ENCODE assay signal across 8 cellular contexts in the genomic region with DNA sequence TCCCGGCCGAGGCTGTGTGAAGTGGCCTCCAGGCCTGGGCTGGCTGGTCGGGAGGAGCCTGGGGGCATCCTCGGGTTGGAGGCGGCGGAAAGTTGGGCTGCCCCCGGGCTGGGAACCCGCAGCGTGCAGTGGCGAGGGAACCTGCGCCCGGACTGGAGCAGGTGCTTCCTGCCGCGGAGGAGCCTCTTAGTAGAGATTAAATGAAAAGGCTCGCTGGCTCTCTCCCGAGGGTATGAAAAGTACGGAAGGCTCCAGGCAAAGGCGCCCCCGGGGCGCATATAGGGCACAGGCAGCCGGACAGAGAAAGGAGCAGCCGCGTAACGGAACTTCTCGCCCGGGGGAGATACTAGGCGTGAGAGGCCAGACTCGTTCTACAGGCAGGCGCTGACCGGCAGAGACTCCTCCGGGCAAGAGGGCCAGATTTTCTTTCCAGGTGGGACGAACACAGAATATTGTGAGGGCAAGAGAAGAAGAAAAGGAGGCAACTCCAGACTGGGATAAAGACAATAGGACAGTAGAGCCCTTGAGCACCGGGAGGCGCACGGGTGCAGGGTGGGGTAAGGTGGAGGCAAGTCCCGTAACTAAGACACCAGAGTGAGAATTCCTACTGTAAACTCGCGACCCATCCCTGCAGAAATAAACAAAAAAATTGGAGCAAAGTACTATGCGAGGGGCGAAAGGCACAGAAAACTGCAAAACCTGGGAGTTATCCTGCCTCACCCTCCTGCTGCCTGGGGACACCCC. TPM values are rescaled to one million over a fixed set of nuclear protein-coding genes. Genes with fewer than 3 reads are reported as not detected.
DNase-seq lines count a peak whose midpoint lies in the region; ATAC-seq and TF ChIP-seq lines count a peak whose summit lies in the region.

No MANE protein-coding gene starts in this region.

- no peaks in the 10 kb centered on the region for H3K27me3 ChIP-seq in Panc1 (ENCODE audit: control insufficient read depth, insufficient read depth, low read length)

- no peak overlapping the region for H3K27ac Mint-ChIP-seq in activated naive CD4-positive, alpha-beta T cell treated with anti-CD3 and anti-CD28 coated beads for 36 hours
- H3K27ac Mint-ChIP-seq in naive B cell, result no peak overlapping the region

- H3K4me1 ChIP-seq in Panc1 (ENCODE audit: control insufficient read depth, insufficient read depth, low read length), result no peaks in the 10 kb centered on the region; the same call in 1 of the 2 replicates

- H3K27ac ChIP-seq in Panc1 (ENCODE audit: low read length), result peak overlapping the region; percentile 54

- H3K4me3 ChIP-seq in Panc1 (ENCODE audit: low read depth in 2 of 2, low read length in 2 of 2) (peak overlapping the region; percentile 63 to 71), epithelial cell of esophagus (ENCODE audit: low read length) (peak overlapping the region; percentile 29)

- TF ChIP-seq CTCF in Panc1 (IDR thresholded peaks at IDR 0.05) (no peak), epithelial cell of esophagus (IDR thresholded peaks at IDR 0.05; ENCODE audit: insufficient read depth, low read depth, low read length, missing control alignments) (no peak)

- H3K4me1 Mint-ChIP-seq in activated naive CD4-positive, alpha-beta T cell treated with anti-CD3 and anti-CD28 coated beads for 36 hours (ENCODE audit: low read depth), result peaks cover 18% of the 10 kb centered on the region
- peaks cover 10 to 19% (median 18%) of the 10 kb centered on the region in 3 donors for H3K4me1 Mint-ChIP-seq in naive B cell

- no peaks in the 10 kb centered on the region for H3K9me3 Mint-ChIP-seq in activated naive CD4-positive, alpha-beta T cell treated with anti-CD3 and anti-CD28 coated beads for 36 hours
- H3K9me3 Mint-ChIP-seq in naive B cell, result peaks cover 0 to 9% (median 2%) of the 10 kb centered on the region in 7 donors

- H3K9me3 ChIP-seq in Panc1 (ENCODE audit: control insufficient read depth, insufficient read depth, low read depth, low read length), result no peaks in the 10 kb centered on the region

- H3K36me3 ChIP-seq in Panc1 (ENCODE audit: control insufficient read depth, insufficient read depth, low read length), result no peaks in the 10 kb centered on the region

- ATAC-seq in Panc1 (peak; percentile 37), naive B cell (ENCODE audit: low read depth in 2 of 2) (no peak), HG03432 (IDR thresholded peaks at IDR 0.05; ENCODE audit: unreplicated experiment) (no peak), GM18858 (IDR thresholded peaks at IDR 0.05; ENCODE audit: unreplicated experiment) (no peak), GM19351 (IDR thresholded peaks at IDR 0.05; ENCODE audit: unreplicated experiment) (no peak)

- no TSS peak for BruUV-seq in Panc1 (replicated peaks; lab: Mats Ljungman, UMichigan)

- in situ Hi-C loops in Panc1 (cut with HindIII; ENCODE audit: low pct_unique_long_range_greater_than_20kb, low sequenced_read_pairs), result no loop called here

- DNase-seq in activated naive CD4-positive, alpha-beta T cell treated with anti-CD3 and anti-CD28 coated beads for 36 hours, result no peak
- no peak for DNase-seq in activated naive CD4-positive, alpha-beta T cell (lab: John Stamatoyannopoulos, UW)
- DNase-seq in Panc1 (ENCODE audit: low read depth, low spot score) (no peak), epithelial cell of esophagus (ENCODE audit: low read depth) (peak; percentile 30), naive B cell (no peak)

- H3K4me3 Mint-ChIP-seq in activated naive CD4-positive, alpha-beta T cell treated with anti-CD3 and anti-CD28 coated beads for 36 hours, result peak overlapping the region; percentile 57
- H3K4me3 Mint-ChIP-seq in naive B cell, result peak overlapping the region; percentile 2 to 82 (median 74)

- CTCF ChIA-PET in activated naive CD4-positive, alpha-beta T cell treated with anti-CD3 and anti-CD28 coated beads for 36 hours (lab: Charles Lee), result no interaction called here
- CTCF ChIA-PET in Panc1 (lab: Charles Lee), result no interaction called here

- POLR2A ChIA-PET in Panc1 (lab: Charles Lee), result no interaction called here

- intact Hi-C loops in activated naive CD4-positive, alpha-beta T cell treated with anti-CD3 and anti-CD28 coated beads for 36 hours (cut with micrococcal nuclease), result loop anchor here (5.0 kb wide), 1 partner anchor 1924 kb away; no protein-coding TSS in a partner anchor
- intact Hi-C loops in Panc1 (cut with micrococcal nuclease; ENCODE audit: unreplicated experiment), result no loop called here

- peaks cover 6% of the 10 kb centered on the region for H3K36me3 Mint-ChIP-seq in activated naive CD4-positive, alpha-beta T cell treated with anti-CD3 and anti-CD28 coated beads for 36 hours (ENCODE audit: low read depth)
- H3K36me3 Mint-ChIP-seq in naive B cell, result peaks cover 0 to 15% of the 10 kb centered on the region in 2 donors

- peaks cover 50% of the 10 kb centered on the region for H3K27me3 Mint-ChIP-seq in activated naive CD4-positive, alpha-beta T cell treated with anti-CD3 and anti-CD28 coated beads for 36 hours (ENCODE audit: low read depth)
- peaks cover 41 to 57% (median 52%) of the 10 kb centered on the region in 3 donors for H3K27me3 Mint-ChIP-seq in naive B cell

RNA-seq across cellular contexts. Expression of a gene that starts 0.8 kb away (rescaled TPM):
- not detected for total RNA-seq in activated naive CD4-positive, alpha-beta T cell treated with anti-CD3 and anti-CD28 coated beads for 36 hours
- total RNA-seq in Panc1 (2021; ENCODE audit: unreplicated experiment), result 42.3 TPM
- polyA plus RNA-seq in Panc1 (2012; ENCODE audit: insufficient read length), result 21.9 TPM
- polyA plus RNA-seq in naive B cell (ENCODE audit: low read depth in 6 of 6), result not detected

Comparison
In these comparisons a context has a peak if more than half of its experiments do, and no peak if none do; other contexts are left out.
1. RNA of a gene that starts 0.8 kb away (total RNA-seq): 42.3 TPM in Panc1 (single experiment); not detected in activated naive CD4-positive, alpha-beta T cell treated with anti-CD3 and anti-CD28 coated beads for 36 hours; every median in the first group is over 10 times any median in the second.